ENCODE assay signal across 8 cellular contexts in the genomic region with DNA sequence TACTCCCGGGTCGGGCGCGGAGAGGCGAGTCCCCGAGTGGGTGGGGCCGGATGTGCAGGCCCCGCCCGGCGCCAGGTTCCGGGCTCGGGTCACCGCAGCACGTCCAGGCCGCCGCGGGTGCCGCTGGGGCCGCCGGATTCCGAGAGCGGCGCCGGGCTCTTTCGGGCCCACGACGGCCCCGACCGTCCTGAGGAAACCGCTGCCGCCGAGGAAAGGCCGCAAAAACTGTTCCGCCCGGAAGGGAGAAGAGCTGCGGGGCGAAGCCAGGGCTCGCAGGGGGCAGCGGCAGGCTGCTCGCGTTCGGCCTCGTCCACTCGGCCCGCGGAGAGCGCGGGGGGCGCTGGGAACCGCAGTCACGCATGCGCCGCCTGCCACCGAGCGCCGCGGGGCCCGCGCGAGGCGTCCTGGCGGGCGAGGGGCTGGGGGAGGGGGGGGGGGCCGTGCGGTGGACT. TPM values are rescaled to one million over a fixed set of nuclear protein-coding genes. Genes with fewer than 3 reads are reported as not detected.
DNase-seq lines count a peak whose midpoint lies in the region; ATAC-seq, FAIRE-seq and TF ChIP-seq lines count a peak whose summit lies in the region.

A gene (minus strand): TSS at position 342 of the 452 bp plus-strand sequence. CDS start 718 bp downstream, outside the sequence.

- peak within 1 kb of the TSS; percentile 97 for H3K27ac Mint-ChIP-seq in WTC11

- H3K4me1 Mint-ChIP-seq in WTC11: peaks cover 36% of the 10 kb centered on the region

- POLR2A ChIA-PET in WTC11 (lab: Charles Lee): no interaction called here

- H3K36me3 ChIP-seq in bronchial epithelial cell (ENCODE audit: control insufficient read depth, insufficient read depth, low read length) (no peaks in the 10 kb centered on the region), spleen (peaks cover 0 to 42% (median 16%) of the 10 kb centered on the region in 6 donors)

- H3K9me3 ChIP-seq in spleen: no peaks in the 10 kb centered on the region

- TF ChIP-seq CTCF in WTC11 (IDR thresholded peaks at IDR 0.05) (no peak), bronchial epithelial cell (IDR thresholded peaks at IDR 0.05; ENCODE audit: insufficient read depth, low read length, severe bottlenecking) (no peak), spleen (IDR thresholded peaks at IDR 0.05 in 8 of 11, conservative IDR thresholded peaks at IDR 0.05 in 3 of 11) (no peak)

- 0 to 2% (median 0%) methylated on average over 32 to 65 of the region's 65 CpGs for WGBS in spleen, 5 donors

- H3K27ac ChIP-seq in spleen: peak within 1 kb of the TSS; percentile 81 to 99 (median 98)

- no peak for FAIRE-seq in bronchial epithelial cell (lab: Jason Lieb, UNC)

- TF ChIP-seq POLR2A in spleen (IDR thresholded peaks at IDR 0.05): peak in 2 of 3 donors; percentile 68 to 85

- no peaks in the 10 kb centered on the region for H3K27me3 Mint-ChIP-seq in WTC11 (ENCODE audit: low read depth)

- peaks cover 18 to 54% (median 41%) of the 10 kb centered on the region in 6 donors for H3K4me1 ChIP-seq in spleen

- peaks cover 29% of the 10 kb centered on the region for H3K36me3 Mint-ChIP-seq in WTC11

- H3K27me3 ChIP-seq in bronchial epithelial cell (ENCODE audit: control insufficient read depth, insufficient read depth, low read length) (no peaks in the 10 kb centered on the region), spleen (replicated peaks in 1 of 7) (no peaks in the 10 kb centered on the region)

- ATAC-seq in HG02885 (IDR thresholded peaks at IDR 0.05; ENCODE audit: poor library complexity, unreplicated experiment): peak; percentile 89
- peak; percentile 82 for ATAC-seq in WTC11

- CTCF ChIA-PET in WTC11 (lab: Charles Lee): no interaction called here

- no peaks in the 10 kb centered on the region for H3K9me3 Mint-ChIP-seq in WTC11

- DNase-seq in NK-92 treated with Interleukin-12 subunit alpha and Interleukin-12 subunit beta, amount 100 ng/mL, for 24 hours (lab: John Stamatoyannopoulos, UW): peak; percentile 90
- DNase-seq in NK-92 (lab: John Stamatoyannopoulos, UW; ENCODE audit: unreplicated experiment) (no peak), NCI-H2029 (lab: John Stamatoyannopoulos, UW) (peak; percentile 80), WTC11 (ENCODE audit: low spot score) (peak; percentile 89), bronchial epithelial cell (ENCODE audit: low read depth) (peak; percentile 72), inferior parietal cortex (ENCODE audit: extremely low spot score) (peak; percentile 83), spleen (peak; percentile 97)

- intact Hi-C loops in spleen (cut with DNase I; ENCODE audit: low total_unique reads): no loop called here

- H3K4me3 ChIP-seq in bronchial epithelial cell (ENCODE audit: low read depth, low read length) (peak within 1 kb of the TSS; percentile 84), spleen (peak within 1 kb of the TSS; percentile 58 to 86 (median 72))

- H3K4me3 Mint-ChIP-seq in WTC11: peak within 1 kb of the TSS; percentile 92

TF ChIP-seq in WTC11, 78 proteins besides CTCF, POLR2A, EP300 and RAD21 (continues in another document):
- TF ChIP-seq NFATC4 (CRISPR knock-in tag; IDR thresholded peaks at IDR 0.05) (no peak), RELA (CRISPR knock-in tag; IDR thresholded peaks at IDR 0.05; ENCODE audit: borderline replicate concordance) (0 out of 2 replicates have a peak, but pooled peaks have one; percentile 50), MYBL2 (CRISPR knock-in tag; IDR thresholded peaks at IDR 0.05) (peak; percentile 61; the same call in 1 of the 2 replicates), GRHL2 (CRISPR knock-in tag; IDR thresholded peaks at IDR 0.05; ENCODE audit: insufficient replicate concordance, severe bottlenecking) (no peak), FOXP1 (CRISPR knock-in tag; IDR thresholded peaks at IDR 0.05; ENCODE audit: borderline replicate concordance) (peak; percentile 61; the same call in 1 of the 2 replicates), ZBTB21 (CRISPR knock-in tag; IDR thresholded peaks at IDR 0.05; ENCODE audit: borderline replicate concordance) (no peak), ZNF416 (CRISPR knock-in tag; IDR thresholded peaks at IDR 0.05) (peak; percentile 68; the same call in 1 of the 2 replicates), NFE2L1 (CRISPR knock-in tag; IDR thresholded peaks at IDR 0.05) (0 out of 2 replicates have a peak, but pooled peaks have one; percentile 32), TEAD4 (CRISPR knock-in tag; IDR thresholded peaks at IDR 0.05) (no peak), NR3C1 (CRISPR knock-in tag; conservative IDR thresholded peaks at IDR 0.05; ENCODE audit: low read depth) (no peak), GABPB1 (CRISPR knock-in tag; IDR thresholded peaks at IDR 0.05) (peak; percentile 70; the same call in 1 of the 2 replicates), SMAD3 (CRISPR knock-in tag; IDR thresholded peaks at IDR 0.05; ENCODE audit: borderline replicate concordance) (0 out of 2 replicates have a peak, but pooled peaks have one; percentile 57), SP1 (CRISPR knock-in tag; conservative IDR thresholded peaks at IDR 0.05) (peak; percentile 82; the same call in 1 of the 2 replicates)
- TF ChIP-seq, protein P1, sequence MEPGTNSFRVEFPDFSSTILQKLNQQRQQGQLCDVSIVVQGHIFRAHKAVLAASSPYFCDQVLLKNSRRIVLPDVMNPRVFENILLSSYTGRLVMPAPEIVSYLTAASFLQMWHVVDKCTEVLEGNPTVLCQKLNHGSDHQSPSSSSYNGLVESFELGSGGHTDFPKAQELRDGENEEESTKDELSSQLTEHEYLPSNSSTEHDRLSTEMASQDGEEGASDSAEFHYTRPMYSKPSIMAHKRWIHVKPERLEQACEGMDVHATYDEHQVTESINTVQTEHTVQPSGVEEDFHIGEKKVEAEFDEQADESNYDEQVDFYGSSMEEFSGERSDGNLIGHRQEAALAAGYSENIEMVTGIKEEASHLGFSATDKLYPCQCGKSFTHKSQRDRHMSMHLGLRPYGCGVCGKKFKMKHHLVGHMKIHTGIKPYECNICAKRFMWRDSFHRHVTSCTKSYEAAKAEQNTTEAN (CRISPR knock-in tag; IDR thresholded peaks at IDR 0.05): peak; percentile 63; the same call in 1 of the 2 replicates
- TF ChIP-seq, protein P2, sequence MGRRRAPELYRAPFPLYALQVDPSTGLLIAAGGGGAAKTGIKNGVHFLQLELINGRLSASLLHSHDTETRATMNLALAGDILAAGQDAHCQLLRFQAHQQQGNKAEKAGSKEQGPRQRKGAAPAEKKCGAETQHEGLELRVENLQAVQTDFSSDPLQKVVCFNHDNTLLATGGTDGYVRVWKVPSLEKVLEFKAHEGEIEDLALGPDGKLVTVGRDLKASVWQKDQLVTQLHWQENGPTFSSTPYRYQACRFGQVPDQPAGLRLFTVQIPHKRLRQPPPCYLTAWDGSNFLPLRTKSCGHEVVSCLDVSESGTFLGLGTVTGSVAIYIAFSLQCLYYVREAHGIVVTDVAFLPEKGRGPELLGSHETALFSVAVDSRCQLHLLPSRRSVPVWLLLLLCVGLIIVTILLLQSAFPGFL (CRISPR knock-in tag; IDR thresholded peaks at IDR 0.05; ENCODE audit: borderline replicate concordance): 0 out of 2 replicates have a peak, but pooled peaks have one; percentile 19
- TF ChIP-seq, protein P3, sequence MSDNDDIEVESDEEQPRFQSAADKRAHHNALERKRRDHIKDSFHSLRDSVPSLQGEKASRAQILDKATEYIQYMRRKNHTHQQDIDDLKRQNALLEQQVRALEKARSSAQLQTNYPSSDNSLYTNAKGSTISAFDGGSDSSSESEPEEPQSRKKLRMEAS (CRISPR knock-in tag; IDR thresholded peaks at IDR 0.05): no peak; the same call in 1 of the 2 replicates
- TF ChIP-seq, protein P4, sequence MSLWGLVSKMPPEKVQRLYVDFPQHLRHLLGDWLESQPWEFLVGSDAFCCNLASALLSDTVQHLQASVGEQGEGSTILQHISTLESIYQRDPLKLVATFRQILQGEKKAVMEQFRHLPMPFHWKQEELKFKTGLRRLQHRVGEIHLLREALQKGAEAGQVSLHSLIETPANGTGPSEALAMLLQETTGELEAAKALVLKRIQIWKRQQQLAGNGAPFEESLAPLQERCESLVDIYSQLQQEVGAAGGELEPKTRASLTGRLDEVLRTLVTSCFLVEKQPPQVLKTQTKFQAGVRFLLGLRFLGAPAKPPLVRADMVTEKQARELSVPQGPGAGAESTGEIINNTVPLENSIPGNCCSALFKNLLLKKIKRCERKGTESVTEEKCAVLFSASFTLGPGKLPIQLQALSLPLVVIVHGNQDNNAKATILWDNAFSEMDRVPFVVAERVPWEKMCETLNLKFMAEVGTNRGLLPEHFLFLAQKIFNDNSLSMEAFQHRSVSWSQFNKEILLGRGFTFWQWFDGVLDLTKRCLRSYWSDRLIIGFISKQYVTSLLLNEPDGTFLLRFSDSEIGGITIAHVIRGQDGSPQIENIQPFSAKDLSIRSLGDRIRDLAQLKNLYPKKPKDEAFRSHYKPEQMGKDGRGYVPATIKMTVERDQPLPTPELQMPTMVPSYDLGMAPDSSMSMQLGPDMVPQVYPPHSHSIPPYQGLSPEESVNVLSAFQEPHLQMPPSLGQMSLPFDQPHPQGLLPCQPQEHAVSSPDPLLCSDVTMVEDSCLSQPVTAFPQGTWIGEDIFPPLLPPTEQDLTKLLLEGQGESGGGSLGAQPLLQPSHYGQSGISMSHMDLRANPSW (CRISPR knock-in tag; conservative IDR thresholded peaks at IDR 0.05; ENCODE audit: low read depth): no peak
- TF ChIP-seq, protein P5, sequence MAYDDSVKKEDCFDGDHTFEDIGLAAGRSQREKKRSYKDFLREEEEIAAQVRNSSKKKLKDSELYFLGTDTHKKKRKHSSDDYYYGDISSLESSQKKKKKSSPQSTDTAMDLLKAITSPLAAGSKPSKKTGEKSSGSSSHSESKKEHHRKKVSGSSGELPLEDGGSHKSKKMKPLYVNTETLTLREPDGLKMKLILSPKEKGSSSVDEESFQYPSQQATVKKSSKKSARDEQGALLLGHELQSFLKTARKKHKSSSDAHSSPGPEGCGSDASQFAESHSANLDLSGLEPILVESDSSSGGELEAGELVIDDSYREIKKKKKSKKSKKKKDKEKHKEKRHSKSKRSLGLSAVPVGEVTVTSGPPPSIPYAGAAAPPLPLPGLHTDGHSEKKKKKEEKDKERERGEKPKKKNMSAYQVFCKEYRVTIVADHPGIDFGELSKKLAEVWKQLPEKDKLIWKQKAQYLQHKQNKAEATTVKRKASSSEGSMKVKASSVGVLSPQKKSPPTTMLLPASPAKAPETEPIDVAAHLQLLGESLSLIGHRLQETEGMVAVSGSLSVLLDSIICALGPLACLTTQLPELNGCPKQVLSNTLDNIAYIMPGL (CRISPR knock-in tag; IDR thresholded peaks at IDR 0.05): peak; percentile 42; the same call in 1 of the 2 replicates

RNA-seq across cellular contexts. Expression of the gene that starts here (rescaled TPM):
- total RNA-seq in WTC11 (2021) (11.5 to 13.0 TPM (median 11.9 TPM) in 3 replicates), bronchial epithelial cell (1.8 and 3.4 TPM in 2 replicates), spleen (1 to 10 TPM; 3.3 to 6.0 (median 4.3) TPM)
- polyA plus RNA-seq in spleen: 1 to 10 TPM in 1 of 3 donors, under 1 TPM in 2; 0.74 to 1.1 (median 0.89) TPM
